ENCODE assay signal across 18 cellular contexts in the genomic region with DNA sequence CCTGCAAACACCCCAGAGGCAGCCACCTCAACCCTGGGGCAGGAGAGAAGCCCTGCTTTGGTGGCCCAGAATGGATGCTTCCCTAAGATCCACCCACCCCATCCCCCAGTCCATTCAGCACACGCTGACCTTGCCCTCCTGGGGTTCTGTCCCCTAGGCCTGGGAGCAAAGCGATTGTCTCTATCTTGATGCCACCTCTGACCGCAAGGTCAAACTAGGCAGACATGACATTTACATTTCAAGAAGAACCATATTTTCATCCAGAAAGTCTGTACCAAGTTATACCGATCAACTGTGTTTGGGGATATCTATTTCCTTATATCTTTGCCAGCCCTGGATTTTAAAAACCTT. TPM values are rescaled to one million over a fixed set of nuclear protein-coding genes. Genes with fewer than 3 reads are reported as not detected.
"Had no signal": no experiment of that assay in that cellular context is flagged by ENCODE, and none has a peak within 500 bp of the region (broad histone marks: within the 10 kb centered on the region; RNA-seq: fewer than 3 reads in every experiment).

No MANE protein-coding gene starts in this region.

- H3K9me3 ChIP-seq: thoracic aorta, upper lobe of left lung had no signal

- DNase-seq: activated CD4-positive, alpha-beta memory T cell treated with anti-CD3 and anti-CD28 coated beads, Interleukin-2, amount 10 ng/mL, durations not matched to agents 7 days and 5 days; activated CD4-positive, alpha-beta T cell treated with anti-CD3 and anti-CD28 coated beads for 48 hours; activated gamma-delta T cell treated with Interleukin-2 at 50 U/mL for 16 hours; caudate nucleus; dermis blood vessel endothelial cell; effector memory CD4-positive, alpha-beta T cell; foreskin melanocyte; hippocampal formation; naive B cell; spleen; stimulated activated CD4-positive, alpha-beta T cell treated with anti-CD3 and anti-CD28 coated beads, Interleukin-4, amount 100 ng/mL, for 1 hour; stimulated activated naive CD4-positive, alpha-beta T cell; T1000; upper lobe of left lung had no signal

- H3K36me3 ChIP-seq: spleen, thoracic aorta, upper lobe of left lung had no signal

- H3K27me3 ChIP-seq: upper lobe of left lung had no signal

- H3K4me3 ChIP-seq: spleen, thoracic aorta, upper lobe of left lung had no signal

- H3K27ac ChIP-seq: spleen, thoracic aorta, upper lobe of left lung had no signal

- H3K4me1 ChIP-seq: spleen, upper lobe of left lung had no signal

RNA-seq across cellular contexts. Expression of a gene that starts 23.0 kb away (rescaled TPM):
- total RNA-seq: activated CD4-positive, alpha-beta memory T cell treated with anti-CD3 and anti-CD28 coated beads, Interleukin-2, amount 10 ng/mL, durations not matched to agents 7 days and 5 days; activated T-helper 1 cell treated with anti-CD3 and anti-CD28 coated beads, Interleukin-12 subunit alpha, Interleukin-12 subunit beta, Interleukin-2, Interleukin-4 antibody, amounts not matched to agents 30 ng/mL and 10 ng/mL and 1 ng/mL, durations not matched to agents 14 hours and 24 hours and 36 hours; dermis blood vessel endothelial cell; neural crest cell; osteoblast; thoracic aorta had no signal
